In the genomic region with DNA sequence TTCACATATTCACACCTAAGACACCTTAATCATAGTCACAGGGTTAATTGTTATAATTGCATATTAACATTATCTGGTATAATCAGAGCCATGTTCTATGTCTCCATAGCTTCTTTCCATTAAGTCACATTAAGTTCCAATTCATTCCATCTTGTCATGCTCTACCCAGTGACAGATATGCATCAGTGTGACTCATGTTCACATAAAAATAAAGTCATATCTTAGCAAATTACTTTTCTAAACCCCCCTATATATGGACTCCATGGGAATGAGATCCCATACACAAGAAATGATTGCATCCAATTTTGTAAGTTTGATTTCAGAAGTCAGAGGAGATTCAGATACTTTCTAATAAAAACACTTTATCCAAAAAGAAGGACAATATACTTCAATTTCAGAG, we compare ENCODE assay signal across 22 cellular contexts.
"Had no signal": no experiment of that assay in that cellular context is flagged by ENCODE, and none has a peak within 500 bp of the region (broad histone marks: within the 10 kb centered on the region; RNA-seq: fewer than 3 reads in every experiment).

No MANE protein-coding gene starts in this region.

- H3K27ac ChIP-seq: lower lobe of right lung, psoas muscle, sigmoid colon, tibial artery had no signal

- H3K27ac Mint-ChIP-seq: dendritic cell treated with granulocyte-macrophage colony-stimulating factor and Interleukin-4, amounts not matched to agents 40 ng/mL and 50 ng/mL, for 4 days; nephron; type B pancreatic cell had no signal

- H3K4me1 Mint-ChIP-seq: nephron had no signal

- FAIRE-seq: colon, endometrium, frontal cortex, keratinocyte had no signal

- H3K36me3 Mint-ChIP-seq: stimulated activated effector memory CD8-positive, alpha-beta T cell treated with anti-CD3 and anti-CD28 coated beads, Interleukin-12 subunit alpha, Interleukin-12 subunit beta, amount 100 ng/mL, for 72 hours; type B pancreatic cell had no signal

- H3K4me1 ChIP-seq: lower lobe of right lung, psoas muscle, sigmoid colon, stomach, tibial artery had no signal

- ATAC-seq: left ventricle myocardium superior; lower lobe of right lung; psoas muscle; right cardiac atrium; stimulated activated effector memory CD8-positive, alpha-beta T cell treated with anti-CD3 and anti-CD28 coated beads, Interleukin-12 subunit alpha, Interleukin-12 subunit beta, amount 100 ng/mL, for 72 hours had no signal

- H3K36me3 ChIP-seq: lower lobe of right lung, sigmoid colon, stomach, tibial artery had no signal

- H3K27me3 ChIP-seq: sigmoid colon, stomach, tibial artery had no signal

- H3K4me3 Mint-ChIP-seq: dendritic cell treated with granulocyte-macrophage colony-stimulating factor and Interleukin-4, amounts not matched to agents 40 ng/mL and 50 ng/mL, for 4 days; nephron; stimulated activated effector memory CD8-positive, alpha-beta T cell treated with anti-CD3 and anti-CD28 coated beads, Interleukin-12 subunit alpha, Interleukin-12 subunit beta, amount 100 ng/mL, for 72 hours; type B pancreatic cell had no signal

- H3K4me3 ChIP-seq: lower lobe of right lung, psoas muscle, sigmoid colon, stomach, tibial artery had no signal

- DNase-seq: effector CD8-positive, alpha-beta T cell; hypothalamus; left ventricle myocardium superior; lower lobe of right lung; nucleus accumbens; posterior cingulate gyrus; psoas muscle; right cardiac atrium; sigmoid colon; stimulated activated CD4-positive, alpha-beta T cell treated with anti-CD3 and anti-CD28 coated beads, Interleukin-2, amount 100 ng/mL, for 24 hours; stimulated activated CD4-positive, alpha-beta T cell treated with anti-CD3 and anti-CD28 coated beads, Interleukin-4, amount 100 ng/mL, for 24 hours; stimulated activated naive CD4-positive, alpha-beta T cell treated with Interleukin-2 at 50 U/mL for 16 hours; stomach; tibial artery had no signal

- H3K27me3 Mint-ChIP-seq: dendritic cell treated with granulocyte-macrophage colony-stimulating factor and Interleukin-4, amounts not matched to agents 40 ng/mL and 50 ng/mL, for 4 days; type B pancreatic cell had no signal
